Comparison of ENCODE assay signal across 13 cellular contexts in the genomic region with DNA sequence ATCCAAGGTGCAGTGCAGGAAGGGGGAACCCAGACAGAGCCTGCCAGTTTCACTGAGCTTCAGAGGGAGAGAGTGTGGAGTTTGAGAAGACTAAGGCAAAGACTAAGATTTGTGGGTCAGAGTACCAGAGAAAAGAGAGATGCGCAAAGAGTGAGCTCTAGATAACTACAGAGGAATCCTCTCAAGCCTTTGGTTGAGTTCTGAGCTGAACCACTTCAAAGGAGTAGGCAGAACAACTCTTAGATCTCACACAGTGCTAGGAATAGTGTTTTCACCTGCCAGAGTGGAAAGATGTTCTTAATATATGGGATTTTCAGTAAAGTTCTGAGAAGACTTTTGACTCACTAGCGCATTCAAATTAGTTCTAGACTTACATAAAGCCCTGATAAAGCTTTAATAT.
"Had no signal": no experiment of that assay in that cellular context is flagged by ENCODE, and none has a peak within 500 bp of the region (broad histone marks: within the 10 kb centered on the region; RNA-seq: fewer than 3 reads in every experiment).

No MANE protein-coding gene starts in this region.

- H3K4me1 Mint-ChIP-seq: activated CD8-positive, alpha-beta memory T cell treated with anti-CD3 and anti-CD28 coated beads, Interleukin-2, amount 10 ng/mL, durations not matched to agents 7 days and 5 days had no signal

- DNase-seq: activated CD4-positive, alpha-beta T cell treated with anti-CD3 and anti-CD28 coated beads, Interleukin-2, amount 10 ng/mL, durations not matched to agents 7 days and 5 days; activated CD8-positive, alpha-beta memory T cell treated with anti-CD3 and anti-CD28 coated beads, Interleukin-2, amount 10 ng/mL, durations not matched to agents 7 days and 5 days; cortex of kidney; effector CD8-positive, alpha-beta T cell; gastrocnemius medialis; stimulated activated CD4-positive, alpha-beta T cell treated with anti-CD3 and anti-CD28 coated beads, Interleukin-4, amount 100 ng/mL, for 4 hours; SW 1271; T1000; transverse colon; WERI-Rb-1 had no signal

- H3K4me3 Mint-ChIP-seq: activated CD4-positive, alpha-beta T cell treated with anti-CD3 and anti-CD28 coated beads, Interleukin-2, amount 10 ng/mL, durations not matched to agents 7 days and 5 days; activated CD8-positive, alpha-beta memory T cell treated with anti-CD3 and anti-CD28 coated beads, Interleukin-2, amount 10 ng/mL, durations not matched to agents 7 days and 5 days had no signal

- H3K27ac Mint-ChIP-seq: activated CD8-positive, alpha-beta memory T cell treated with anti-CD3 and anti-CD28 coated beads, Interleukin-2, amount 10 ng/mL, durations not matched to agents 7 days and 5 days had no signal

- H3K27ac ChIP-seq: epithelial cell of prostate, gastrocnemius medialis, parathyroid adenoma, SJCRH30, transverse colon, WERI-Rb-1 had no signal

- H3K27me3 Mint-ChIP-seq: activated CD4-positive, alpha-beta T cell treated with anti-CD3 and anti-CD28 coated beads, Interleukin-2, amount 10 ng/mL, durations not matched to agents 7 days and 5 days; activated CD8-positive, alpha-beta memory T cell treated with anti-CD3 and anti-CD28 coated beads, Interleukin-2, amount 10 ng/mL, durations not matched to agents 7 days and 5 days had no signal

- ATAC-seq: activated CD8-positive, alpha-beta memory T cell treated with anti-CD3 and anti-CD28 coated beads, Interleukin-2, amount 10 ng/mL, durations not matched to agents 7 days and 5 days; gastrocnemius medialis had no signal
